In genomic region chr15:26048669-26049068, GRCh38 we compare ENCODE assay signal across 35 cellular contexts.
"Had no signal": no experiment of that assay in that cellular context is flagged by ENCODE, and none has a peak within 500 bp of the region (broad histone marks: within the 10 kb centered on the region; RNA-seq: fewer than 3 reads in every experiment).

No MANE protein-coding gene starts in this region.

- H3K27me3 ChIP-seq: MG63 had no signal

- H3K9me3 ChIP-seq: MG63 had no signal

- H3K36me3 ChIP-seq: MG63 had no signal

- H3K4me3 ChIP-seq: MG63 had no signal

- DNase-seq: Karpas-422, Kasumi-1, MG63, MM.1S, MV-4-11, NCI-H1048, NCI-H1092, NCI-H1092 treated with DMSO at 0.1 percent for 48 hours, NCI-H1105, NCI-H1105 treated with DMSO at 0.1 percent for 48 hours, NCI-H1417, NCI-H1417 treated with DMSO at 0.1 percent for 48 hours, NCI-H1436, NCI-H1436 treated with DMSO at 0.1 percent for 48 hours, NCI-H146, NCI-H1694, NCI-H1694 treated with DMSO at 0.1 percent for 48 hours, NCI-H187, NCI-H187 treated with DMSO at 0.1 percent for 48 hours, NCI-H1930, NCI-H2029, NCI-H2029 treated with DMSO at 0.1 percent for 48 hours, NCI-H2081, NCI-H2081 treated with DMSO at 0.1 percent for 48 hours, NCI-H2107, NCI-H2171, NCI-H2171 treated with DMSO at 0.1 percent for 48 hours, NCI-H2227 treated with DMSO at 0.1 percent for 48 hours, NCI-H226, NCI-H345, NCI-H446, NCI-H446 treated with DMSO at 0.1 percent for 48 hours, NCI-H510A, NCI-H510A treated with DMSO at 0.1 percent for 48 hours, NCI-H524 had no signal
